1 cellular context compared by ENCODE assay signal in genomic region chr16:50309527-50310307, GRCh38.
TF ChIP-seq lines count a peak whose summit lies in the region.

No MANE protein-coding gene starts in this region.

TF ChIP-seq in GM23338, 12 proteins besides CTCF, POLR2A, EP300 and RAD21 (continued from another document):
- no peak for TF ChIP-seq ZNF462 (CRISPR knock-in tag; IDR thresholded peaks at IDR 0.05)
